ENCODE assay signal across 1 cellular context in the genomic region with DNA sequence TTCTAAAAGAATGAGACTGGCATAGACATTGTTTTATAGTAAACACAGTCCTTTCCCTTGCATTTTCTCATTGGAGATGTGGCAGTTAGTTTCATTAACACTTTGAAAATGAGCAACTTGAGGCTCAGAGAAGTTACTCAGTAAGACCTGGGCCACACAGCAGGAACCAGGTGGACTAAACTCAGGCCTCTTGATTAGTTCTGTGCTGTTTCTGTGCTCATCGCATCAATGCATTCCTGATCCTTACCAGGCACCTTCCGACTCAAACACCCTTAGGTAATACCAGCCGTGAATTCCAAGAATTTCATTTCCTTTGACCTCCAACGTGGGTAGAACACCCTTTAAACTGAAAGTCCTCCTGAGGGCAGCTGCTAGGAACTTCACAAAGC.
TF ChIP-seq lines count a peak whose summit lies in the region.

No MANE protein-coding gene starts in this region.

TF ChIP-seq in GM23338, 12 proteins besides CTCF, POLR2A, EP300 and RAD21 (continued from another document):
- TF ChIP-seq, protein P1, sequence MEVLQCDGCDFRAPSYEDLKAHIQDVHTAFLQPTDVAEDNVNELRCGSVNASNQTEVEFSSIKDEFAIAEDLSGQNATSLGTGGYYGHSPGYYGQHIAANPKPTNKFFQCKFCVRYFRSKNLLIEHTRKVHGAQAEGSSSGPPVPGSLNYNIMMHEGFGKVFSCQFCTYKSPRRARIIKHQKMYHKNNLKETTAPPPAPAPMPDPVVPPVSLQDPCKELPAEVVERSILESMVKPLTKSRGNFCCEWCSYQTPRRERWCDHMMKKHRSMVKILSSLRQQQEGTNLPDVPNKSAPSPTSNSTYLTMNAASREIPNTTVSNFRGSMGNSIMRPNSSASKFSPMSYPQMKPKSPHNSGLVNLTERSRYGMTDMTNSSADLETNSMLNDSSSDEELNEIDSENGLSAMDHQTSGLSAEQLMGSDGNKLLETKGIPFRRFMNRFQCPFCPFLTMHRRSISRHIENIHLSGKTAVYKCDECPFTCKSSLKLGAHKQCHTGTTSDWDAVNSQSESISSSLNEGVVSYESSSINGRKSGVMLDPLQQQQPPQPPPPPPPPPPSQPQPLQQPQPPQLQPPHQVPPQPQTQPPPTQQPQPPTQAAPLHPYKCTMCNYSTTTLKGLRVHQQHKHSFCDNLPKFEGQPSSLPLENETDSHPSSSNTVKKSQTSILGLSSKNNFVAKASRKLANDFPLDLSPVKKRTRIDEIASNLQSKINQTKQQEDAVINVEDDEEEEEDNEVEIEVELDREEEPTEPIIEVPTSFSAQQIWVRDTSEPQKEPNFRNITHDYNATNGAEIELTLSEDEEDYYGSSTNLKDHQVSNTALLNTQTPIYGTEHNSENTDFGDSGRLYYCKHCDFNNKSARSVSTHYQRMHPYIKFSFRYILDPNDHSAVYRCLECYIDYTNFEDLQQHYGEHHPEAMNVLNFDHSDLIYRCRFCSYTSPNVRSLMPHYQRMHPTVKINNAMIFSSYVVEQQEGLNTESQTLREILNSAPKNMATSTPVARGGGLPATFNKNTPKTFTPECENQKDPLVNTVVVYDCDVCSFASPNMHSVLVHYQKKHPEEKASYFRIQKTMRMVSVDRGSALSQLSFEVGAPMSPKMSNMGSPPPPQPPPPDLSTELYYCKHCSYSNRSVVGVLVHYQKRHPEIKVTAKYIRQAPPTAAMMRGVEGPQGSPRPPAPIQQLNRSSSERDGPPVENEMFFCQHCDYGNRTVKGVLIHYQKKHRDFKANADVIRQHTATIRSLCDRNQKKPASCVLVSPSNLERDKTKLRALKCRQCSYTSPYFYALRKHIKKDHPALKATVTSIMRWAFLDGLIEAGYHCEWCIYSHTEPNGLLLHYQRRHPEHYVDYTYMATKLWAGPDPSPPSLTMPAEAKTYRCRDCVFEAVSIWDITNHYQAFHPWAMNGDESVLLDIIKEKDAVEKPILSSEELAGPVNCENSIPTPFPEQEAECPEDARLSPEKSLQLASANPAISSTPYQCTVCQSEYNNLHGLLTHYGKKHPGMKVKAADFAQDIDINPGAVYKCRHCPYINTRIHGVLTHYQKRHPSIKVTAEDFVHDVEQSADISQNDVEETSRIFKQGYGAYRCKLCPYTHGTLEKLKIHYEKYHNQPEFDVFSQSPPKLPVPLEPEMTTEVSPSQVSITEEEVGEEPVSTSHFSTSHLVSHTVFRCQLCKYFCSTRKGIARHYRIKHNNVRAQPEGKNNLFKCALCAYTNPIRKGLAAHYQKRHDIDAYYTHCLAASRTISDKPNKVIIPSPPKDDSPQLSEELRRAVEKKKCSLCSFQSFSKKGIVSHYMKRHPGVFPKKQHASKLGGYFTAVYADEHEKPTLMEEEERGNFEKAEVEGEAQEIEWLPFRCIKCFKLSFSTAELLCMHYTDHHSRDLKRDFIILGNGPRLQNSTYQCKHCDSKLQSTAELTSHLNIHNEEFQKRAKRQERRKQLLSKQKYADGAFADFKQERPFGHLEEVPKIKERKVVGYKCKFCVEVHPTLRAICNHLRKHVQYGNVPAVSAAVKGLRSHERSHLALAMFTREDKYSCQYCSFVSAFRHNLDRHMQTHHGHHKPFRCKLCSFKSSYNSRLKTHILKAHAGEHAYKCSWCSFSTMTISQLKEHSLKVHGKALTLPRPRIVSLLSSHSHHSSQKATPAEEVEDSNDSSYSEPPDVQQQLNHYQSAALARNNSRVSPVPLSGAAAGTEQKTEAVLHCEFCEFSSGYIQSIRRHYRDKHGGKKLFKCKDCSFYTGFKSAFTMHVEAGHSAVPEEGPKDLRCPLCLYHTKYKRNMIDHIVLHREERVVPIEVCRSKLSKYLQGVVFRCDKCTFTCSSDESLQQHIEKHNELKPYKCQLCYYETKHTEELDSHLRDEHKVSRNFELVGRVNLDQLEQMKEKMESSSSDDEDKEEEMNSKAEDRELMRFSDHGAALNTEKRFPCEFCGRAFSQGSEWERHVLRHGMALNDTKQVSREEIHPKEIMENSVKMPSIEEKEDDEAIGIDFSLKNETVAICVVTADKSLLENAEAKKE (CRISPR knock-in tag; IDR thresholded peaks at IDR 0.05), result no peak
- TF ChIP-seq CREB1 (CRISPR knock-in tag; IDR thresholded peaks at IDR 0.05; ENCODE audit: low read depth) (no peak), EZH2 (IDR thresholded peaks at IDR 0.05; ENCODE audit: low read depth, unreplicated experiment) (no peak), ZNF331 (CRISPR knock-in tag; IDR thresholded peaks at IDR 0.05; ENCODE audit: low read depth) (no peak)
